Comparison of ENCODE assay signal across 2 cellular contexts in genomic region chr10:34709637-34710390, GRCh38.
TF ChIP-seq lines count a peak whose summit lies in the region.

No MANE protein-coding gene starts in this region.

TF ChIP-seq in A549, 52 proteins besides CTCF, POLR2A, EP300 and RAD21 (continued from another document):
- no peak for TF ChIP-seq FOXS1 (CRISPR knock-in tag; IDR thresholded peaks at IDR 0.05)
- no peak for TF ChIP-seq JUNB (IDR thresholded peaks at IDR 0.05)
- TF ChIP-seq HES2 (IDR thresholded peaks at IDR 0.05) = no peak
- no peak for TF ChIP-seq BCL3 (IDR thresholded peaks at IDR 0.05)
- TF ChIP-seq ZFP36 (IDR thresholded peaks at IDR 0.05; ENCODE audit: borderline replicate concordance, partially characterized antibody) = no peak
- TF ChIP-seq SREBF2 (IDR thresholded peaks at IDR 0.05) = no peak
- TF ChIP-seq MAZ (IDR thresholded peaks at IDR 0.05; ENCODE audit: borderline replicate concordance, low read depth, low read length) = no peak
- TF ChIP-seq HOXB13 (CRISPR knock-in tag; IDR thresholded peaks at IDR 0.05; ENCODE audit: low read depth) = no peak
- no peak for TF ChIP-seq USF2 (IDR thresholded peaks at IDR 0.05)
- no peak for TF ChIP-seq CBX2 (IDR thresholded peaks at IDR 0.05; ENCODE audit: borderline replicate concordance, low read depth)
- no peak for TF ChIP-seq EHMT2 (IDR thresholded peaks at IDR 0.05; ENCODE audit: low read depth)

TF ChIP-seq in IMR-90, 13 proteins besides CTCF, POLR2A, EP300 and RAD21 (continued from another document):
- TF ChIP-seq ELK1 (IDR thresholded peaks at IDR 0.05; ENCODE audit: borderline replicate concordance, low read depth, low read length) (no peak), RFX5 (IDR thresholded peaks at IDR 0.05; ENCODE audit: low read depth, low read length) (no peak), BHLHE40 (IDR thresholded peaks at IDR 0.05; ENCODE audit: low read depth, low read length) (no peak), CHD1 (IDR thresholded peaks at IDR 0.05; ENCODE audit: low read depth, low read length) (no peak), MAFK (IDR thresholded peaks at IDR 0.05; ENCODE audit: low read depth, low read length) (no peak), NFE2L2 (IDR thresholded peaks at IDR 0.05; ENCODE audit: low read depth, low read length) (no peak), USF2 (IDR thresholded peaks at IDR 0.05; ENCODE audit: low read depth, low read length) (no peak), RCOR1 (IDR thresholded peaks at IDR 0.05; ENCODE audit: insufficient replicate concordance, low read length) (no peak), MXI1 (IDR thresholded peaks at IDR 0.05; ENCODE audit: borderline replicate concordance, low read depth, low read length) (no peak), FOS (IDR thresholded peaks at IDR 0.05; ENCODE audit: low read depth, low read length) (no peak), CEBPB (IDR thresholded peaks at IDR 0.05; ENCODE audit: low read depth, low read length) (no peak), SMC3 (IDR thresholded peaks at IDR 0.05; ENCODE audit: low read depth, low read length) (no peak)
